12 cellular contexts compared by ENCODE assay signal in genomic region chr4:6633091-6633906, GRCh38. TPM values are rescaled to one million over a fixed set of nuclear protein-coding genes. Genes with fewer than 3 reads are reported as not detected.
DNase-seq lines count a peak whose midpoint lies in the region; ATAC-seq, FAIRE-seq and TF ChIP-seq lines count a peak whose summit lies in the region.
"Had no signal": no experiment of that assay in that cellular context is flagged by ENCODE, and none has a peak within 500 bp of the region (broad histone marks: within the 10 kb centered on the region; RNA-seq: fewer than 3 reads in every experiment).

No MANE protein-coding gene starts in this region.

- H3K36me3 Mint-ChIP-seq in activated CD4-positive, alpha-beta memory T cell treated with anti-CD3 and anti-CD28 coated beads for 36 hours: no peaks in the 10 kb centered on the region
- H3K36me3 Mint-ChIP-seq in activated CD4-positive, alpha-beta memory T cell treated with anti-CD3 and anti-CD28 coated beads, Interleukin-2, amount 10 ng/mL, durations not matched to agents 7 days and 5 days (ENCODE audit: low read depth): no peaks in the 10 kb centered on the region

- no peaks in the 10 kb centered on the region for H3F3A ChIP-seq in smooth muscle cell (ENCODE audit: low read depth)

- TF ChIP-seq EP300 in suprapubic skin (IDR thresholded peaks at IDR 0.05): no peak

- H3K4me1 ChIP-seq in suprapubic skin (peaks cover 19% of the 10 kb centered on the region), smooth muscle cell (ENCODE audit: low read depth) (no peaks in the 10 kb centered on the region)
- H3K4me1 ChIP-seq: Peyer's patch, upper lobe of left lung had no signal

- 64% methylated on average over 10 of the region's 10 CpGs for WGBS in suprapubic skin
- WGBS in smooth muscle cell (ENCODE audit: low lambda C conversion rate): 72% methylated on average over 10 of the region's 10 CpGs

- H3K27ac ChIP-seq in suprapubic skin (peak overlapping the region; percentile 73), smooth muscle cell (ENCODE audit: low read depth) (no peak overlapping the region)
- H3K27ac ChIP-seq: Peyer's patch, upper lobe of left lung had no signal

- TF ChIP-seq CTCF in bronchial epithelial cell (IDR thresholded peaks at IDR 0.05; ENCODE audit: insufficient read depth, low read length, severe bottlenecking) (no peak), suprapubic skin (IDR thresholded peaks at IDR 0.05) (no peak), smooth muscle cell (IDR thresholded peaks at IDR 0.05; ENCODE audit: borderline replicate concordance, insufficient read depth, poor library complexity, severe bottlenecking) (no peak)

- TF ChIP-seq POLR2A in suprapubic skin (IDR thresholded peaks at IDR 0.05): no peak

- peaks cover 3% of the 10 kb centered on the region for H3K4me1 Mint-ChIP-seq in activated CD4-positive, alpha-beta memory T cell treated with anti-CD3 and anti-CD28 coated beads for 36 hours (ENCODE audit: low read depth)
- peaks cover 4% of the 10 kb centered on the region for H3K4me1 Mint-ChIP-seq in activated CD4-positive, alpha-beta memory T cell treated with anti-CD3 and anti-CD28 coated beads, Interleukin-2, amount 10 ng/mL, durations not matched to agents 7 days and 5 days

- no peaks in the 10 kb centered on the region for H3K27me3 Mint-ChIP-seq in activated CD4-positive, alpha-beta memory T cell treated with anti-CD3 and anti-CD28 coated beads for 36 hours
- H3K27me3 Mint-ChIP-seq in activated CD4-positive, alpha-beta memory T cell treated with anti-CD3 and anti-CD28 coated beads, Interleukin-2, amount 10 ng/mL, durations not matched to agents 7 days and 5 days: no peaks in the 10 kb centered on the region

- CTCF ChIA-PET in activated CD4-positive, alpha-beta memory T cell treated with anti-CD3 and anti-CD28 coated beads for 36 hours (lab: Charles Lee): interaction anchor here (1.1 kb wide), 1 partner anchor 30 kb away, joined by 3 read pairs; no protein-coding TSS in a partner anchor
- CTCF ChIA-PET in activated CD4-positive, alpha-beta memory T cell treated with anti-CD3 and anti-CD28 coated beads, Interleukin-2, amount 10 ng/mL, durations not matched to agents 7 days and 5 days (lab: Charles Lee): interaction anchor here (1.3 to 1.4 kb wide), 2 partner anchors 31 to 59 kb away, joined by 3 to 5 read pairs; partner anchors contain the start of gene MAN2B2

- intact Hi-C loops in activated CD4-positive, alpha-beta memory T cell treated with anti-CD3 and anti-CD28 coated beads for 36 hours (cut with micrococcal nuclease): no loop called here

- POLR2A ChIA-PET in activated CD4-positive, alpha-beta memory T cell treated with anti-CD3 and anti-CD28 coated beads for 36 hours (lab: Charles Lee): interaction anchor here (0.5 kb wide), 1 partner anchor 276 kb away, joined by 3 read pairs; the partner anchor contains the start of gene TBC1D14
- POLR2A ChIA-PET in activated CD4-positive, alpha-beta memory T cell treated with anti-CD3 and anti-CD28 coated beads, Interleukin-2, amount 10 ng/mL, durations not matched to agents 7 days and 5 days (lab: Charles Lee): interaction anchor here (1.0 to 1.2 kb wide), 2 partner anchors 40 to 75 kb away, joined by 3 read pairs; a partner anchor contains a TSS

- no peaks in the 10 kb centered on the region for H4K20me1 ChIP-seq in smooth muscle cell (ENCODE audit: low read depth)

- H3K9me3 ChIP-seq in suprapubic skin (no peaks in the 10 kb centered on the region), smooth muscle cell (replicated peaks; ENCODE audit: low read depth) (no peaks in the 10 kb centered on the region)
- H3K9me3 ChIP-seq: Peyer's patch, upper lobe of left lung had no signal

- no peak for FAIRE-seq in bronchial epithelial cell (lab: Jason Lieb, UNC)

- H3K36me3 ChIP-seq in bronchial epithelial cell (ENCODE audit: control insufficient read depth, insufficient read depth, low read length) (no peaks in the 10 kb centered on the region), suprapubic skin (no peaks in the 10 kb centered on the region), smooth muscle cell (ENCODE audit: low read depth) (no peaks in the 10 kb centered on the region)
- H3K36me3 ChIP-seq: Peyer's patch, upper lobe of left lung had no signal

- ATAC-seq in GM18520 (IDR thresholded peaks at IDR 0.05; ENCODE audit: unreplicated experiment): no peak
- ATAC-seq in GM21786 (IDR thresholded peaks at IDR 0.05; ENCODE audit: unreplicated experiment): no peak

- H3K9me3 Mint-ChIP-seq in activated CD4-positive, alpha-beta memory T cell treated with anti-CD3 and anti-CD28 coated beads for 36 hours: no peaks in the 10 kb centered on the region
- peaks cover under 1% of the 10 kb centered on the region for H3K9me3 Mint-ChIP-seq in activated CD4-positive, alpha-beta memory T cell treated with anti-CD3 and anti-CD28 coated beads, Interleukin-2, amount 10 ng/mL, durations not matched to agents 7 days and 5 days

- no peak overlapping the region for H3K9ac ChIP-seq in smooth muscle cell (ENCODE audit: low read depth)

- no peak overlapping the region for H3K4me2 ChIP-seq in smooth muscle cell

- peak; percentile 23 for DNase-seq in activated CD4-positive, alpha-beta memory T cell treated with anti-CD3 and anti-CD28 coated beads for 36 hours
- no peak for DNase-seq in activated CD4-positive, alpha-beta memory T cell treated with anti-CD3 and anti-CD28 coated beads, Interleukin-2, amount 10 ng/mL, durations not matched to agents 7 days and 5 days
- DNase-seq in NCI-H82 (lab: John Stamatoyannopoulos, UW) (peak; percentile 75), bronchial epithelial cell (ENCODE audit: low read depth) (peak; percentile 36), suprapubic skin (ENCODE audit: low spot score in 2 of 2) (peak in 1 of 2 donors; percentile 61), smooth muscle cell (lab: John Stamatoyannopoulos, UW; ENCODE audit: unreplicated experiment) (no peak)
- DNase-seq: effector CD4-positive, alpha-beta T cell; stimulated activated CD4-positive, alpha-beta T cell treated with anti-CD3 and anti-CD28 coated beads, Interleukin-15, amount 100 ng/mL, for 24 hours had no signal

- no peak overlapping the region for H2AFZ ChIP-seq in smooth muscle cell (ENCODE audit: low read depth)

- no peak overlapping the region for H3K4me3 Mint-ChIP-seq in activated CD4-positive, alpha-beta memory T cell treated with anti-CD3 and anti-CD28 coated beads for 36 hours
- no peak overlapping the region for H3K4me3 Mint-ChIP-seq in activated CD4-positive, alpha-beta memory T cell treated with anti-CD3 and anti-CD28 coated beads, Interleukin-2, amount 10 ng/mL, durations not matched to agents 7 days and 5 days

- no peaks in the 10 kb centered on the region for H3K79me2 ChIP-seq in smooth muscle cell (ENCODE audit: low read depth)

- H3K4me3 ChIP-seq in bronchial epithelial cell (ENCODE audit: low read depth, low read length): no peak overlapping the region
- H3K4me3 ChIP-seq in suprapubic skin: no peak overlapping the region
- H3K4me3 ChIP-seq in smooth muscle cell: no peak overlapping the region
- H3K4me3 ChIP-seq: Peyer's patch, upper lobe of left lung had no signal

- H3K27ac Mint-ChIP-seq in activated CD4-positive, alpha-beta memory T cell treated with anti-CD3 and anti-CD28 coated beads for 36 hours: no peak overlapping the region
- no peak overlapping the region for H3K27ac Mint-ChIP-seq in activated CD4-positive, alpha-beta memory T cell treated with anti-CD3 and anti-CD28 coated beads, Interleukin-2, amount 10 ng/mL, durations not matched to agents 7 days and 5 days

- H3K27me3 ChIP-seq in bronchial epithelial cell (ENCODE audit: control insufficient read depth, insufficient read depth, low read length) (no peaks in the 10 kb centered on the region), suprapubic skin (no peaks in the 10 kb centered on the region), smooth muscle cell (ENCODE audit: low read depth) (no peaks in the 10 kb centered on the region)
- H3K27me3 ChIP-seq: Peyer's patch, upper lobe of left lung had no signal

RNA-seq across cellular contexts. Expression of gene MRFAP1, which starts 7.2 kb away (rescaled TPM):
- 100 to 1,000 TPM; 122 to 130 TPM for total RNA-seq in activated CD4-positive, alpha-beta memory T cell treated with anti-CD3 and anti-CD28 coated beads for 36 hours
- total RNA-seq in activated CD4-positive, alpha-beta memory T cell treated with anti-CD3 and anti-CD28 coated beads, Interleukin-2, amount 10 ng/mL, durations not matched to agents 7 days and 5 days: 100 to 1,000 TPM; 142 to 144 TPM
- 69.5 and 127 TPM in 2 replicates for total RNA-seq in bronchial epithelial cell
- total RNA-seq in suprapubic skin: 100 to 1,000 TPM; 143 to 214 (median 163) TPM
- 165 TPM in 2 replicates for total RNA-seq in smooth muscle cell
- polyA plus RNA-seq in smooth muscle cell: 206 and 231 TPM in 2 replicates

RNA-seq across cellular contexts. Expression of gene MAN2B2, which starts 58.3 kb away (rescaled TPM):
- 10 to 100 TPM; 16.5 to 18.0 TPM for total RNA-seq in activated CD4-positive, alpha-beta memory T cell treated with anti-CD3 and anti-CD28 coated beads for 36 hours
- total RNA-seq in activated CD4-positive, alpha-beta memory T cell treated with anti-CD3 and anti-CD28 coated beads, Interleukin-2, amount 10 ng/mL, durations not matched to agents 7 days and 5 days: 10 to 100 TPM; 34.8 to 36.3 TPM
- total RNA-seq in bronchial epithelial cell (4.7 and 8.3 TPM in 2 replicates), suprapubic skin (10 to 100 TPM; 19.6 to 27.9 (median 25.2) TPM), smooth muscle cell (15.5 and 18.3 TPM in 2 replicates)
- 14.5 and 19.6 TPM in 2 replicates for polyA plus RNA-seq in smooth muscle cell

Comparison
In these comparisons a context has a peak if more than half of its experiments do, and no peak if none do; other contexts are left out.
1. DNase-seq: peak in activated CD4-positive, alpha-beta memory T cell treated with anti-CD3 and anti-CD28 coated beads for 36 hours (single experiment), NCI-H82 (single experiment) and bronchial epithelial cell (single experiment); none in activated CD4-positive, alpha-beta memory T cell treated with anti-CD3 and anti-CD28 coated beads, Interleukin-2, amount 10 ng/mL, durations not matched to agents 7 days and 5 days (single experiment) and smooth muscle cell (single experiment).